Comparison of ENCODE assay signal across 30 cellular contexts in genomic region chr17:74101527-74101926, GRCh38.
"Had no signal": no experiment of that assay in that cellular context is flagged by ENCODE, and none has a peak within 500 bp of the region (broad histone marks: within the 10 kb centered on the region; RNA-seq: fewer than 3 reads in every experiment).

No MANE protein-coding gene starts in this region.

- H3K4me1 ChIP-seq: esophagus muscularis mucosa, foreskin keratinocyte, gastrocnemius medialis, heart left ventricle had no signal

- H3K9me3 ChIP-seq: esophagus muscularis mucosa, gastrocnemius medialis, heart left ventricle had no signal

- DNase-seq: activated B cell treated with CpG ODN at 0.5 μM for 24 hours; activated CD4-positive, alpha-beta T cell treated with anti-CD3 and anti-CD28 coated beads for 48 hours; activated CD4-positive, alpha-beta T cell treated with anti-CD3 and anti-CD28 coated beads, Interleukin-2, amount 50 U/mL, for 1 hour; activated CD4-positive, alpha-beta T cell treated with anti-CD3 and anti-CD28 coated beads, Interleukin-2, amount 50 U/mL, for 48 hours; activated CD8-positive, alpha-beta memory T cell treated with anti-CD3 and anti-CD28 coated beads for 24 hours; activated CD8-positive, alpha-beta T cell treated with anti-CD3 and anti-CD28 coated beads for 36 hours; activated effector memory CD4-positive, alpha-beta T cell treated with Interleukin-2 at 50 U/mL for 16 hours; activated gamma-delta T cell treated with Interleukin-2 at 50 U/mL for 16 hours; activated naive CD4-positive, alpha-beta T cell treated with anti-CD3 and anti-CD28 coated beads, Interleukin-2, amount 50 U/mL, for 16 hours; activated naive CD4-positive, alpha-beta T cell treated with Interleukin-2 at 50 U/mL for 16 hours; activated T-cell treated with anti-CD3 and anti-CD28 coated beads, Interleukin-2, amount 50 U/mL, for 4 hours; amniotic stem cell; anterior cingulate cortex; brain microvascular endothelial cell; cortex of kidney; dermis blood vessel endothelial cell; effector CD4-positive, alpha-beta T cell; effector memory CD8-positive, alpha-beta T cell; erythroblast; foreskin keratinocyte; gastrocnemius medialis; heart left ventricle; T-helper 9 cell; WERI-Rb-1 had no signal

- H3K36me3 ChIP-seq: brain microvascular endothelial cell, esophagus muscularis mucosa, gastrocnemius medialis, heart left ventricle, WERI-Rb-1 had no signal

- H3K36me3 Mint-ChIP-seq: activated naive CD8-positive, alpha-beta T cell had no signal

- H3K27me3 Mint-ChIP-seq: activated naive CD8-positive, alpha-beta T cell had no signal

- H3K4me1 Mint-ChIP-seq: activated B cell treated with CpG ODN at 0.5 μM for 24 hours; activated T-helper 17 cell treated with anti-CD3 and anti-CD28 coated beads, Interleukin-2, amount 50 U/mL, for 72 hours; central memory CD8-positive, alpha-beta T cell had no signal

- ATAC-seq: activated CD4-positive, CD25-positive, alpha-beta regulatory T cell treated with anti-CD3 and anti-CD28 coated beads, Interleukin-2, amount 50 U/mL, for 24 hours; activated CD8-positive, alpha-beta T cell treated with anti-CD3 and anti-CD28 coated beads for 36 hours; activated T-cell treated with anti-CD3 and anti-CD28 coated beads, Interleukin-2, amount 50 U/mL, for 4 hours; activated T-helper 17 cell treated with anti-CD3 and anti-CD28 coated beads, Interleukin-2, amount 50 U/mL, for 72 hours; effector memory CD8-positive, alpha-beta T cell; foreskin keratinocyte; gastrocnemius medialis; heart left ventricle had no signal

- H3K9me3 Mint-ChIP-seq: activated B cell treated with CpG ODN at 0.5 μM for 24 hours; activated CD8-positive, alpha-beta T cell treated with anti-CD3 and anti-CD28 coated beads for 36 hours; activated T-cell treated with anti-CD3 and anti-CD28 coated beads, Interleukin-2, amount 50 U/mL, for 4 hours; activated T-helper 17 cell treated with anti-CD3 and anti-CD28 coated beads, Interleukin-2, amount 50 U/mL, for 72 hours; central memory CD8-positive, alpha-beta T cell; effector memory CD8-positive, alpha-beta T cell; T-helper 1 cell treated with Interleukin-12 subunit alpha and Interleukin-12 subunit beta and Interleukin-4 antibody, amounts not matched to agents 30 μg/mL and 1 μg/mL, for 36 hours had no signal

- H3K4me3 ChIP-seq: esophagus muscularis mucosa, gastrocnemius medialis, heart left ventricle had no signal

- H3K27ac ChIP-seq: brain microvascular endothelial cell, esophagus muscularis mucosa, foreskin keratinocyte, gastrocnemius medialis, heart left ventricle had no signal

- H3K27ac Mint-ChIP-seq: activated B cell treated with CpG ODN at 0.5 μM for 24 hours; activated CD8-positive, alpha-beta T cell treated with anti-CD3 and anti-CD28 coated beads for 36 hours; activated naive CD8-positive, alpha-beta T cell; activated T-helper 17 cell treated with anti-CD3 and anti-CD28 coated beads, Interleukin-2, amount 50 U/mL, for 72 hours; effector memory CD8-positive, alpha-beta T cell; T-helper 1 cell treated with Interleukin-12 subunit alpha and Interleukin-12 subunit beta and Interleukin-4 antibody, amounts not matched to agents 30 μg/mL and 1 μg/mL, for 36 hours had no signal

- H3K4me3 Mint-ChIP-seq: activated B cell treated with CpG ODN at 0.5 μM for 24 hours; activated CD8-positive, alpha-beta T cell treated with anti-CD3 and anti-CD28 coated beads for 36 hours; activated naive CD8-positive, alpha-beta T cell; activated T-cell treated with anti-CD3 and anti-CD28 coated beads, Interleukin-2, amount 50 U/mL, for 4 hours; activated T-helper 17 cell treated with anti-CD3 and anti-CD28 coated beads, Interleukin-2, amount 50 U/mL, for 72 hours; central memory CD8-positive, alpha-beta T cell; effector memory CD8-positive, alpha-beta T cell; T-helper 1 cell treated with Interleukin-12 subunit alpha and Interleukin-12 subunit beta and Interleukin-4 antibody, amounts not matched to agents 30 μg/mL and 1 μg/mL, for 36 hours had no signal

- H3K27me3 ChIP-seq: brain microvascular endothelial cell, foreskin keratinocyte had no signal
